Comparison of ENCODE assay signal across 9 cellular contexts in the genomic region with DNA sequence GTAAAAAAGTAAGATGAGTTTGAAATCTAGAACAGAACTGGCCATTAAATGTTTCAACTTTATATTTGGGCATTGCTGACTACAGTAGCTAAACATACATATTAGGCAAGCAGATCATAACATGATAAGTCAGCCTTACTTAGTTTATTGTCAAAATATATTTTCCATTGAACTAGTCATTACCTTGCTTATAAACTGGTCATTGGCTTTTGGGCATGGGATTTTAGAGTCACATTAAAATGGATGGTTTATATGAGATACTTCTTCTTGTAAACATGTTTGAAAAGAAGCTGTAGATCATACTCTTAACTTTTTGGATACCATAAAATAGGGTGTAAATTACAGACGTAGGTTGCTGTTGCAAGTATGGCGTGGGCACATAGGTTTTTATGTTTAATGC. TPM values are rescaled to one million over a fixed set of nuclear protein-coding genes. Genes with fewer than 3 reads are reported as not detected.
DNase-seq lines count a peak whose midpoint lies in the region; ATAC-seq and TF ChIP-seq lines count a peak whose summit lies in the region.
"Had no signal": no experiment of that assay in that cellular context is flagged by ENCODE, and none has a peak within 500 bp of the region (broad histone marks: within the 10 kb centered on the region; RNA-seq: fewer than 3 reads in every experiment).

No MANE protein-coding gene starts in this region.

- DNase-seq in activated naive CD4-positive, alpha-beta T cell treated with Interleukin-2 at 50 U/mL for 16 hours, result no peak
- DNase-seq in adipocyte (ENCODE audit: low read depth) (peak; percentile 39), right lobe of liver (no peak), upper lobe of left lung (no peak), mucosa of gallbladder (ENCODE audit: low spot score) (no peak)
- DNase-seq: RPMI8226 had no signal

- H3K4me3 ChIP-seq in adipocyte (ENCODE audit: low read length), result peak overlapping the region; percentile 87
- peak overlapping the region in 2 of 3 donors; percentile 79 to 89 for H3K4me3 ChIP-seq in right lobe of liver
- peak overlapping the region in 2 of 4 donors; percentile 66 to 86 for H3K4me3 ChIP-seq in upper lobe of left lung

- intact Hi-C loops in right lobe of liver (cut with DNase I), result no loop called here

- TF ChIP-seq POLR2A in right lobe of liver (IDR thresholded peaks at IDR 0.05) (no peak), upper lobe of left lung (IDR thresholded peaks at IDR 0.05) (no peak)

- no peaks in the 10 kb centered on the region for H3K9me3 Mint-ChIP-seq in activated naive CD4-positive, alpha-beta T cell treated with anti-CD3 and anti-CD28 coated beads, Interleukin-2, amount 50 U/mL, for 24 hours

- H3K27me3 ChIP-seq in adipocyte (replicated peaks; ENCODE audit: control insufficient read depth, insufficient read depth, low read length), result no peaks in the 10 kb centered on the region
- no peaks in the 10 kb centered on the region for H3K27me3 ChIP-seq in right lobe of liver
- H3K27me3 ChIP-seq in upper lobe of left lung, result no peaks in the 10 kb centered on the region

- H3K27me3 Mint-ChIP-seq in activated naive CD4-positive, alpha-beta T cell treated with anti-CD3 and anti-CD28 coated beads, Interleukin-2, amount 50 U/mL, for 24 hours, result no peaks in the 10 kb centered on the region

- ATAC-seq in right lobe of liver, result no peak
- no peak for ATAC-seq in upper lobe of left lung (ENCODE audit: low FRiP score in 2 of 2)
- no peak for ATAC-seq in HG03457 (IDR thresholded peaks at IDR 0.05; ENCODE audit: unreplicated experiment)
- ATAC-seq in HG02973 (IDR thresholded peaks at IDR 0.05; ENCODE audit: unreplicated experiment), result no peak

- peaks cover 56% of the 10 kb centered on the region for H3K4me1 Mint-ChIP-seq in activated naive CD4-positive, alpha-beta T cell treated with anti-CD3 and anti-CD28 coated beads, Interleukin-2, amount 50 U/mL, for 24 hours

- peak overlapping the region; percentile 62 for H3K4me3 Mint-ChIP-seq in activated naive CD4-positive, alpha-beta T cell treated with anti-CD3 and anti-CD28 coated beads, Interleukin-2, amount 50 U/mL, for 24 hours

- TF ChIP-seq CTCF in right lobe of liver (IDR thresholded peaks at IDR 0.05) (no peak), upper lobe of left lung (IDR thresholded peaks at IDR 0.05) (no peak)

- no peaks in the 10 kb centered on the region for H3K36me3 ChIP-seq in adipocyte (ENCODE audit: control insufficient read depth, insufficient read depth, low read length, severe bottlenecking)
- no peaks in the 10 kb centered on the region for H3K36me3 ChIP-seq in right lobe of liver
- no peaks in the 10 kb centered on the region for H3K36me3 ChIP-seq in upper lobe of left lung

- no peak for TF ChIP-seq EP300 in upper lobe of left lung (IDR thresholded peaks at IDR 0.05)

- H3K27ac Mint-ChIP-seq in activated naive CD4-positive, alpha-beta T cell treated with anti-CD3 and anti-CD28 coated beads, Interleukin-2, amount 50 U/mL, for 24 hours, result no peak overlapping the region

- H3K36me3 Mint-ChIP-seq in activated naive CD4-positive, alpha-beta T cell treated with anti-CD3 and anti-CD28 coated beads, Interleukin-2, amount 50 U/mL, for 24 hours, result peaks cover 2% of the 10 kb centered on the region

- peak overlapping the region; percentile 100 for H3K9ac ChIP-seq in adipocyte (ENCODE audit: low read length)

- H3K4me1 ChIP-seq in adipocyte (ENCODE audit: control insufficient read depth, insufficient read depth, low read length) (peaks cover 51% of the 10 kb centered on the region), right lobe of liver (peaks cover 0 to 40% (median 13%) of the 10 kb centered on the region in 4 donors), upper lobe of left lung (peaks cover 42 to 65% (median 46%) of the 10 kb centered on the region in 4 donors)

- H3K9me3 ChIP-seq in adipocyte (ENCODE audit: control insufficient read depth, low read length) (no peaks in the 10 kb centered on the region), right lobe of liver (no peaks in the 10 kb centered on the region), upper lobe of left lung (no peaks in the 10 kb centered on the region)

- H3K27ac ChIP-seq in right lobe of liver, result peak overlapping the region; percentile 99 to 100 (median 99)
- peak overlapping the region; percentile 0 to 100 (median 98) for H3K27ac ChIP-seq in upper lobe of left lung

- 21% methylated on average over 2 of the region's 2 CpGs for WGBS in right lobe of liver (ENCODE audit: insufficient coverage, low coverage, low lambda C conversion rate, missing lambda C conversion rate)
- WGBS in upper lobe of left lung, 2 donors, result 26 to 51% methylated on average over 2 of the region's 2 CpGs

RNA-seq across cellular contexts. Expression of a gene that starts 2.7 kb away (rescaled TPM):
- total RNA-seq in right lobe of liver (10 to 100 TPM; 33.3 to 56.4 (median 38.1) TPM), upper lobe of left lung (100 to 1,000 TPM in 4 of 6 donors, 10 to 100 TPM in 2; 63.9 to 149 (median 133) TPM), mucosa of gallbladder (105 TPM)
